ENCODE assay signal across 2 cellular contexts in genomic region chr1:200075522-200075921, GRCh38.
TF ChIP-seq lines count a peak whose summit lies in the region.

No MANE protein-coding gene starts in this region.

TF ChIP-seq in SK-N-SH treated with all-trans-retinoic acid at 6 μM for 48 hours, 23 proteins besides CTCF, POLR2A, EP300 and RAD21 (continued from another document):
- no peak for TF ChIP-seq TSHZ2 (CRISPR knock-in tag; IDR thresholded peaks at IDR 0.05)
- TF ChIP-seq TCF4 (CRISPR knock-in tag; IDR thresholded peaks at IDR 0.05; ENCODE audit: borderline replicate concordance) = no peak
- TF ChIP-seq ESRRG (CRISPR knock-in tag; IDR thresholded peaks at IDR 0.05) = no peak
- TF ChIP-seq ZFP3 (CRISPR knock-in tag; IDR thresholded peaks at IDR 0.05) = no peak
- TF ChIP-seq PATZ1 (CRISPR knock-in tag; IDR thresholded peaks at IDR 0.05; ENCODE audit: borderline replicate concordance) = no peak

TF ChIP-seq in SK-N-SH, 30 proteins besides CTCF, POLR2A, EP300 and RAD21 (continued from another document):
- TF ChIP-seq REST (IDR thresholded peaks at IDR 0.05; ENCODE audit: low read depth, low read length) = no peak
- TF ChIP-seq TEAD4 (IDR thresholded peaks at IDR 0.05; ENCODE audit: borderline replicate concordance, insufficient read depth) = no peak
- no peak for TF ChIP-seq JUND (IDR thresholded peaks at IDR 0.05)
- no peak for TF ChIP-seq PBX3 (IDR thresholded peaks at IDR 0.05)
- TF ChIP-seq MEF2A (IDR thresholded peaks at IDR 0.05; ENCODE audit: borderline replicate concordance, low read depth) = no peak
- no peak for TF ChIP-seq TCF12 (IDR thresholded peaks at IDR 0.05)
- no peak for TF ChIP-seq RCOR1 (IDR thresholded peaks at IDR 0.05; ENCODE audit: low read length)
TF ChIP-seq in SK-N-SH: peak in this region for 0.
